In the genomic region with DNA sequence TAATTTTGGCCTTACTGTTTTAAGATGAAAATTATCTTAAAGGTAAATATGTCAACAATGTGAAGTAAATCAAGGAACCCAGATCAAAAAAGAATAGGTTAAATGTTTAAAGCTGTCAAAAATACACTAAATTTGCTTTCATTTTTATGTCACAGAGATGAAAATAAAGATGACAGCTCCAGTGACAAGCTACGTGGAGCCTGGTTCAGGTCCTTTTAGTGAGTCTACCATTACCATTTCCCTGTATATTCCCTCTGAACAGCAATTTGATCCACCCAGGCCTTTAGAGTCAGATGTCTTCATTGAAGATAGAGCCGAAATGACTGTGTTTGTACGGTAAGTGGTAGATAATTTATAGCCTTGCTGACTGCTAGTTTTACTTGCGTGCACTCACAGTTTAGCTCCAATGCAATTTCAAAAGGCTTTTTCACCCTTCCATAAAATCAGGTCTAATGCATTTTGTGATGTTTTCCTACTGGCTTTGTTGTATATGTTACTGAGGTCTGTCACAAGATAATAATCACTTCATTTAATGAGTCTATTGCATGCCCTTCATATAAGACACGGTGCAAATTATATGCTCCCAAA, we compare ENCODE assay signal across 15 cellular contexts. TPM values are rescaled to one million over a fixed set of nuclear protein-coding genes. Genes with fewer than 3 reads are reported as not detected.
DNase-seq lines count a peak whose midpoint lies in the region; ATAC-seq and TF ChIP-seq lines count a peak whose summit lies in the region.
"Had no signal": no experiment of that assay in that cellular context is flagged by ENCODE, and none has a peak within 500 bp of the region (broad histone marks: within the 10 kb centered on the region; RNA-seq: fewer than 3 reads in every experiment).

No MANE protein-coding gene starts in this region.

- CTCF ChIA-PET in activated CD8-positive, alpha-beta memory T cell treated with anti-CD3 and anti-CD28 coated beads, Interleukin-2, amount 10 ng/mL, durations not matched to agents 7 days and 5 days (lab: Charles Lee), result interaction anchor here (1.2 to 1.4 kb wide), 2 partner anchors 103 to 290 kb away, joined by 4 read pairs; no protein-coding TSS in a partner anchor

- no peak for TF ChIP-seq EP300 in stomach (IDR thresholded peaks at IDR 0.05)

- peak overlapping the region; percentile 37 for H3K27ac Mint-ChIP-seq in activated CD8-positive, alpha-beta memory T cell treated with anti-CD3 and anti-CD28 coated beads, Interleukin-2, amount 10 ng/mL, durations not matched to agents 7 days and 5 days

- peaks cover 34% of the 10 kb centered on the region for H3K36me3 Mint-ChIP-seq in activated CD8-positive, alpha-beta memory T cell treated with anti-CD3 and anti-CD28 coated beads, Interleukin-2, amount 10 ng/mL, durations not matched to agents 7 days and 5 days

- peaks cover 4% of the 10 kb centered on the region for H3K27me3 Mint-ChIP-seq in activated CD8-positive, alpha-beta memory T cell treated with anti-CD3 and anti-CD28 coated beads, Interleukin-2, amount 10 ng/mL, durations not matched to agents 7 days and 5 days

- peak overlapping the region in 2 of 4 donors; percentile 78 to 79 for H3K4me3 ChIP-seq in stomach

- H3K4me3 Mint-ChIP-seq in activated CD8-positive, alpha-beta memory T cell treated with anti-CD3 and anti-CD28 coated beads, Interleukin-2, amount 10 ng/mL, durations not matched to agents 7 days and 5 days, result peak overlapping the region; percentile 39

- H3K36me3 ChIP-seq in stomach, result peaks cover 39 to 55% (median 51%) of the 10 kb centered on the region in 4 donors

- H3K27ac ChIP-seq in epithelial cell of prostate, result peak overlapping the region; percentile 83
- H3K27ac ChIP-seq in stomach, result peak overlapping the region in 4 of 5 donors; percentile 94 to 98 (median 96)

- no peaks in the 10 kb centered on the region for H3K9me3 ChIP-seq in stomach
- H3K9me3 ChIP-seq: pancreas, thoracic aorta had no signal

- intact Hi-C loops in stomach (cut with DNase I; ENCODE audit: low total_unique reads), result no loop called here

- WGBS in stomach, 5 donors, result 63 to 71% (median 67%) methylated on average over 5 of the region's 5 CpGs

- H3K9me3 Mint-ChIP-seq in activated CD8-positive, alpha-beta memory T cell treated with anti-CD3 and anti-CD28 coated beads, Interleukin-2, amount 10 ng/mL, durations not matched to agents 7 days and 5 days (ENCODE audit: low read depth), result no peaks in the 10 kb centered on the region
- H3K9me3 Mint-ChIP-seq: HFFc6 had no signal

- TF ChIP-seq CTCF in stomach (IDR thresholded peaks at IDR 0.05), result no peak

- TF ChIP-seq POLR2A in stomach (IDR thresholded peaks at IDR 0.05), result no peak

- no peaks in the 10 kb centered on the region for H3K27me3 ChIP-seq in stomach
- H3K27me3 ChIP-seq: pancreas had no signal

- H3K4me1 Mint-ChIP-seq in activated CD8-positive, alpha-beta memory T cell treated with anti-CD3 and anti-CD28 coated beads, Interleukin-2, amount 10 ng/mL, durations not matched to agents 7 days and 5 days, result peaks cover 33% of the 10 kb centered on the region

- H3K4me1 ChIP-seq in stomach, result peaks cover 7 to 63% (median 42%) of the 10 kb centered on the region in 4 donors

- no peak for ATAC-seq in activated CD8-positive, alpha-beta memory T cell treated with anti-CD3 and anti-CD28 coated beads, Interleukin-2, amount 10 ng/mL, durations not matched to agents 7 days and 5 days
- ATAC-seq in GM18858 (IDR thresholded peaks at IDR 0.05; ENCODE audit: unreplicated experiment) (no peak), GM21528 (IDR thresholded peaks at IDR 0.05; ENCODE audit: low FRiP score, unreplicated experiment) (no peak)
- ATAC-seq: pancreas had no signal

- DNase-seq in activated CD8-positive, alpha-beta memory T cell treated with anti-CD3 and anti-CD28 coated beads, Interleukin-2, amount 10 ng/mL, durations not matched to agents 7 days and 5 days, result no peak
- DNase-seq in activated CD8-positive, alpha-beta memory T cell treated with anti-CD3 and anti-CD28 coated beads, Interleukin-2, amount 50 U/mL, for 4 hours, result no peak
- DNase-seq in NCI-H748 treated with DMSO at 0.1 percent for 48 hours (lab: John Stamatoyannopoulos, UW), result peak; percentile 24
- no peak for DNase-seq in epithelial cell of prostate (ENCODE audit: low read depth, low spot score)
- DNase-seq in stomach, result no peak
- no peak for DNase-seq in SHP77 (lab: John Stamatoyannopoulos, UW)
- DNase-seq: activated CD4-positive, alpha-beta T cell treated with anti-CD3 and anti-CD28 coated beads, Interleukin-2, amount 50 U/mL, for 1 hour; aorta; HFFc6; NCI-H1092; pancreas; stimulated activated CD4-positive, alpha-beta T cell treated with anti-CD3 and anti-CD28 coated beads, Interleukin-4, amount 100 ng/mL, for 4 hours had no signal

RNA-seq across cellular contexts. Expression of gene HEBP2, which starts 1.9 kb away (rescaled TPM):
- total RNA-seq in activated CD8-positive, alpha-beta memory T cell treated with anti-CD3 and anti-CD28 coated beads, Interleukin-2, amount 10 ng/mL, durations not matched to agents 7 days and 5 days, result 10 to 100 TPM; 37.2 to 43.1 TPM
- 100 to 1,000 TPM in 2 of 5 donors, 10 to 100 TPM in 2, 1 to 10 TPM in 1; 9.9 to 351 (median 48.3) TPM for total RNA-seq in stomach
- polyA plus RNA-seq in stomach, result 10 to 100 TPM; 20.5 to 49.9 (median 48.5) TPM

RNA-seq across cellular contexts. Expression of gene SMIM28, which starts 28.2 kb away (rescaled TPM):
- not detected for total RNA-seq in activated CD8-positive, alpha-beta memory T cell treated with anti-CD3 and anti-CD28 coated beads, Interleukin-2, amount 10 ng/mL, durations not matched to agents 7 days and 5 days
- total RNA-seq in stomach, result not detected
- not detected for polyA plus RNA-seq in stomach
- total RNA-seq: aorta, HFFc6, pancreas, thoracic aorta had no signal
- polyA plus RNA-seq: aorta, pancreas had no signal
